In the genomic region with DNA sequence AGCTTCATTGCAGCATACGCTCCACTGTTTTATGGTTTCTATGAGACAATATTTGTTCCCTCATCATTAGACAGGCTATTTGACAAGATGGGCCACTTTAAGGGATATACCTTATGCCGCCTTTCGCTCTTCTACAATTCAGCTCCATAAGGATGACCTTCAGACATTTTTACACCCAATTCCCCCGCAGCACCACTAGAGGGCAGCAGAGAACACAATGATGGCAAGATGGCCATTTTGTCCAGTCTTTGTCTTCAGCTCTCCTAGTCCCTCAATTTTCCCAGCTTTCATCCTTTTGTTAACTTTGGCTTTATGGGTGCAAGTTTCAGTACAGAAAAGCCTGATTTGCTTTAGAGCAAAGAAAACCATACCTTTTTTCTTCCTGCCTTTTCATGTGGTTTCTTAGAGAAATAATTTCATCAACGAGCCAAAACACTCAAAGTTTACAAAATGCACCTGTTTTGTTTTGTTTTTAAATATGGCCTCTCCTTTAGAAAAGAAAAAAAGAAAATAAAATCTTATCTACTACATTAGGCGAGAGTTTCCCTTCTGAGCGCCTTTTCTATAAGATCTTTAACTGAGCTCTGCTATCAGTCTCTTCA, we compare ENCODE assay signal across 8 cellular contexts.
A peak's percentile ranks its signal among the peaks of the same experiment; 100 is the strongest.
DNase-seq lines count a peak whose midpoint lies in the region; ATAC-seq, FAIRE-seq and TF ChIP-seq lines count a peak whose summit lies in the region.

No MANE protein-coding gene starts in this region.

- H3K4me3 ChIP-seq in AG10803 (ENCODE audit: low read length) = no peak overlapping the region
- H3K4me3 ChIP-seq in astrocyte of the cerebellum (ENCODE audit: low read depth, low read length) = no peak overlapping the region
- no peak overlapping the region for H3K4me3 ChIP-seq in small intestine (ENCODE audit: low read depth in 1 of 2, low read length in 2 of 2)

- no peaks in the 10 kb centered on the region for H3K27me3 ChIP-seq in small intestine (ENCODE audit: control insufficient read depth in 2 of 2, insufficient read depth in 2 of 2, low read length in 2 of 2)

- no peaks in the 10 kb centered on the region for H3K9me3 ChIP-seq in small intestine (ENCODE audit: control insufficient read depth, low read depth)

- no peaks in the 10 kb centered on the region for H3K4me1 ChIP-seq in small intestine (ENCODE audit: control insufficient read depth in 2 of 2, insufficient read depth in 1 of 2, low read depth in 1 of 2, low read length in 1 of 2)

- TF ChIP-seq CTCF in AG10803 (conservative IDR thresholded peaks at IDR 0.05; ENCODE audit: low read length) = peak; percentile 98
- peak; percentile 95 for TF ChIP-seq CTCF in astrocyte of the cerebellum (IDR thresholded peaks at IDR 0.05; ENCODE audit: low read depth, low read length, missing control alignments)

- 42 to 51% (median 46%) methylated on average over 7 of the region's 7 CpGs for WGBS in small intestine, 3 donors

- H3K36me3 ChIP-seq in small intestine (ENCODE audit: control insufficient read depth in 2 of 2, insufficient read depth in 2 of 2, low read length in 2 of 2) = no peaks in the 10 kb centered on the region

- ATAC-seq in GM18909 (IDR thresholded peaks at IDR 0.05; ENCODE audit: poor library complexity, unreplicated experiment) = peak; percentile 58

- no peak for FAIRE-seq in small intestine (lab: Jason Lieb, UNC)

- no peak overlapping the region for H3K27ac ChIP-seq in small intestine (ENCODE audit: low read depth in 1 of 2, low read length in 1 of 2)

- in situ Hi-C loops in astrocyte of the cerebellum (cut with HindIII; ENCODE audit: low sequenced_read_pairs) = no loop called here

- DNase-seq in AG10803 (ENCODE audit: low read depth) (peak; percentile 64), NCI-H128 (lab: John Stamatoyannopoulos, UW; ENCODE audit: unreplicated experiment) (peak; percentile 52), SKM-1 treated with dmso at 0.1 percent for 144 hours (lab: John Stamatoyannopoulos, UW; ENCODE audit: unreplicated experiment) (peak; percentile 18), astrocyte of the cerebellum (ENCODE audit: low read depth) (peak; percentile 44), iPS DF 19.7 (ENCODE audit: low read depth, low spot score) (peak; percentile 42), small intestine (peak; percentile 82), cortex of kidney (lab: John Stamatoyannopoulos, UW) (no peak)
